ENCODE assay signal across 8 cellular contexts in genomic region chr9:77649109-77649812, GRCh38. TPM values are rescaled to one million over a fixed set of nuclear protein-coding genes. Genes with fewer than 3 reads are reported as not detected.
DNase-seq lines count a peak whose midpoint lies in the region; ATAC-seq and TF ChIP-seq lines count a peak whose summit lies in the region.

No MANE protein-coding gene starts in this region.

- H3K9ac ChIP-seq in Karpas-422 (ENCODE audit: low read length) = no peak overlapping the region

- H3K9me3 ChIP-seq in Karpas-422 (ENCODE audit: low read length) = no peaks in the 10 kb centered on the region
- no peaks in the 10 kb centered on the region for H3K9me3 ChIP-seq in left lung
- H3K9me3 ChIP-seq in vagina = no peaks in the 10 kb centered on the region

- intact Hi-C loops in left lung (cut with DNase I) (no loop called here), vagina (cut with DNase I) (no loop called here), lower leg skin (cut with DNase I; ENCODE audit: low total_unique reads) (no loop called here)

- H3K27me3 ChIP-seq in Karpas-422 (ENCODE audit: low read length) (no peaks in the 10 kb centered on the region), left lung (peaks cover 0 to 37% of the 10 kb centered on the region in 2 donors), vagina (no peaks in the 10 kb centered on the region)

- H3K4me2 ChIP-seq in Karpas-422 (ENCODE audit: low read depth, low read length, poor library complexity, severe bottlenecking) = no peak overlapping the region

- H4K20me1 ChIP-seq in Karpas-422 (ENCODE audit: insufficient read depth, low read depth, low read length) = no peaks in the 10 kb centered on the region

- H3K36me3 ChIP-seq in Karpas-422 (ENCODE audit: insufficient read depth, low read length) (no peaks in the 10 kb centered on the region), left lung (no peaks in the 10 kb centered on the region), vagina (no peaks in the 10 kb centered on the region)

- peak; percentile 52 for ATAC-seq in left lung
- ATAC-seq in GM21576 (IDR thresholded peaks at IDR 0.05; ENCODE audit: unreplicated experiment) = no peak

- no peaks in the 10 kb centered on the region for H3K79me2 ChIP-seq in Karpas-422 (ENCODE audit: low read length)

- TF ChIP-seq POLR2A in vagina (IDR thresholded peaks at IDR 0.05) (no peak), lower leg skin (IDR thresholded peaks at IDR 0.05) (no peak)

- no peak overlapping the region for H3K4me3 ChIP-seq in Karpas-422 (ENCODE audit: low read length)
- H3K4me3 ChIP-seq in astrocyte of the spinal cord (ENCODE audit: low read depth, low read length) = peak overlapping the region; percentile 45
- peak overlapping the region; percentile 45 to 48 for H3K4me3 ChIP-seq in left lung
- peak overlapping the region; percentile 56 to 68 for H3K4me3 ChIP-seq in vagina
- H3K4me3 ChIP-seq in lower leg skin (ENCODE audit: low read depth, poor library complexity, severe bottlenecking) = no peak overlapping the region

- no peaks in the 10 kb centered on the region for H3K4me1 ChIP-seq in Karpas-422 (ENCODE audit: low read length)
- H3K4me1 ChIP-seq in left lung = peaks cover 3 to 22% of the 10 kb centered on the region in 2 donors
- peaks cover 42% of the 10 kb centered on the region for H3K4me1 ChIP-seq in vagina

- H3K27ac ChIP-seq in Karpas-422 (ENCODE audit: low read length) (no peak overlapping the region), left lung (peak overlapping the region; percentile 33 to 80), vagina (peak overlapping the region; percentile 69)

- DNase-seq in AG08396 (ENCODE audit: low spot score) = peak; percentile 38
- peak; percentile 58 for DNase-seq in Karpas-422
- DNase-seq in astrocyte of the spinal cord (ENCODE audit: low read depth, low spot score) = peak; percentile 54
- DNase-seq in left lung = no peak
- no peak for DNase-seq in vagina (ENCODE audit: extremely low spot score in 2 of 2)
- no peak for DNase-seq in lower leg skin (ENCODE audit: low spot score in 2 of 2)
- no peak for DNase-seq in activated T-cell treated with anti-CD3 and anti-CD28 coated beads, Interleukin-2, amount 50 U/mL, for 1 hour

- in situ Hi-C loops in astrocyte of the spinal cord (cut with HindIII; ENCODE audit: low sequenced_read_pairs) = no loop called here

- no peaks in the 10 kb centered on the region for H3K9me2 ChIP-seq in Karpas-422 (replicated peaks; ENCODE audit: insufficient read depth, low read length)

- WGBS in lower leg skin, 2 donors = 57 to 65% methylated on average over 10 of the region's 10 CpGs

- no peak overlapping the region for H2AFZ ChIP-seq in Karpas-422 (ENCODE audit: low read length)

- TF ChIP-seq CTCF in astrocyte of the spinal cord (IDR thresholded peaks at IDR 0.05; ENCODE audit: low read depth, low read length) (peak; percentile 49), left lung (IDR thresholded peaks at IDR 0.05) (peak; percentile 28 to 37), vagina (IDR thresholded peaks at IDR 0.05) (peak in 1 of 3 experiments; percentile 29), lower leg skin (IDR thresholded peaks at IDR 0.05) (no peak)

RNA-seq across cellular contexts. Expression of gene GNA14, which starts 1.1 kb away (rescaled TPM):
- total RNA-seq in Karpas-422 (2014; rRNA removed; shearing (Covaris generic); ENCODE audit: low replicate concordance) = not detected in 2 replicates
- total RNA-seq in left lung (1 to 10 TPM; 4.3 to 9.1 TPM), vagina (11.0 TPM), lower leg skin (1 to 10 TPM in 2 of 4 donors, under 1 TPM in 2; 0.13 to 1.9 (median 1.0) TPM)

Comparison
In these comparisons a context has a peak if more than half of its experiments do, and no peak if none do; other contexts are left out.
1. DNase-seq: peak in AG08396 (single experiment), Karpas-422 (single experiment) and astrocyte of the spinal cord (single experiment); none in left lung (0 of 2), vagina (0 of 2), lower leg skin (0 of 2) and activated T-cell treated with anti-CD3 and anti-CD28 coated beads, Interleukin-2, amount 50 U/mL, for 1 hour (single experiment).
2. H3K4me3 ChIP-seq: peak in astrocyte of the spinal cord (single experiment), left lung (2 of 2) and vagina (2 of 2); none in Karpas-422 (single experiment) and lower leg skin (single experiment).
3. CTCF ChIP-seq: peak in astrocyte of the spinal cord (single experiment) and left lung (2 of 2); none in lower leg skin (0 of 3).